In genomic region chr9:41109253-41109652, GRCh38 we compare ENCODE assay signal across 6 cellular contexts. TPM values are rescaled to one million over a fixed set of nuclear protein-coding genes. Genes with fewer than 3 reads are reported as not detected.
"Had no signal": no experiment of that assay in that cellular context is flagged by ENCODE, and none has a peak within 500 bp of the region (broad histone marks: within the 10 kb centered on the region; RNA-seq: fewer than 3 reads in every experiment).

No MANE protein-coding gene starts in this region.

RNA-seq across cellular contexts. Expression of gene FOXD4L6, which starts 19.2 kb away (rescaled TPM):
- total RNA-seq: activated T-cell treated with anti-CD3 and anti-CD28 coated beads, Interleukin-2, amount 50 U/mL, for 4 hours; activated T-helper 2 cell treated with anti-CD3 and anti-CD28 coated beads, Interferon-gamma antibody, Interleukin-2, Interleukin-4, amounts not matched to agents 10 μg/mL and 5 μg/mL and 100 μg/mL, durations not matched to agents 14 hours and 24 hours and 36 hours; cardiac septum; PC-3; T-helper 17 cell; WTC11 had no signal
